In the genomic region with DNA sequence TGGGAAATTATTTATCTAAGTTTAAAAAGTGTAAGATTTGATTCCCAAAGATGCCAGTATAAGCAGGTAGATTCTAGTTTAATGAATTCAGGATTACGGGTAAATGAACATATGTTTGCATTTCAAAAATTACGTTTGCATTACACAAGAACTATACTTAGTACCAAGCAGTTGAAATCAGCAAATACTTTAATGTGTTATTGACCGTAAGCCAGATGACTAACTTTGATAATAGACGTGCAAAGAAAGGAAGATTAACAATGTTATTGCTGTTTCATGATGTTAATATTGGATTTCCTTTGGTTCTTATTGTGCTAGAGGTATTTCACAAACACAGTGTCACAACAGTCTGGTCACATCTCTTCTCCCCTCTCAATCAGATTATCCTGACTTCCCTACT, we compare ENCODE assay signal across 24 cellular contexts.
DNase-seq lines count a peak whose midpoint lies in the region; ATAC-seq, FAIRE-seq and TF ChIP-seq lines count a peak whose summit lies in the region.
"Had no signal": no experiment of that assay in that cellular context is flagged by ENCODE, and none has a peak within 500 bp of the region (broad histone marks: within the 10 kb centered on the region; RNA-seq: fewer than 3 reads in every experiment).

No MANE protein-coding gene starts in this region.

- H3K14ac ChIP-seq in IMR-90 (replicated peaks; ENCODE audit: low read depth, low read length), result no peak overlapping the region

- no TSS peak for BruUV-seq in IMR-90 (replicated peaks; lab: Mats Ljungman, UMichigan)

- no peak overlapping the region; a peak in 1 of 4 replicates for H4K8ac ChIP-seq in IMR-90 (ENCODE audit: low read depth in 2 of 2, low read length in 2 of 2)

- peaks cover 9% of the 10 kb centered on the region for H3K4me1 ChIP-seq in IMR-90 (ENCODE audit: control insufficient read depth, insufficient read depth, low read length)
- H3K4me1 ChIP-seq in SJSA1 (replicated peaks), result peaks cover 24% of the 10 kb centered on the region
- H3K4me1 ChIP-seq: BE2C had no signal

- peak overlapping the region; percentile 61 for H2BK5ac ChIP-seq in IMR-90 (ENCODE audit: low read depth, low read length, poor library complexity, severe bottlenecking)

- H3K27me3 ChIP-seq in IMR-90 (ENCODE audit: control insufficient read depth, insufficient read depth, low read length) (no peaks in the 10 kb centered on the region), SJSA1 (replicated peaks) (no peaks in the 10 kb centered on the region)
- H3K27me3 ChIP-seq: BE2C, BLaER1 had no signal

- H2AK9ac ChIP-seq in IMR-90 (replicated peaks; ENCODE audit: low read depth, low read length, poor library complexity), result no peak overlapping the region

- H3K9ac ChIP-seq in IMR-90 (ENCODE audit: low read depth, low read length), result no peak overlapping the region
- H3K9ac ChIP-seq: BLaER1 had no signal

- no peaks in the 10 kb centered on the region for H3K9me3 ChIP-seq in IMR-90 (ENCODE audit: control insufficient read depth, insufficient read depth, low read length)
- H3K9me3 ChIP-seq in SJSA1 (replicated peaks), result peaks cover 4% of the 10 kb centered on the region; the same call in 1 of the 2 replicates
- H3K9me3 ChIP-seq: BE2C had no signal

- in situ Hi-C loops in IMR-90 (cut with MboI; ENCODE audit: low sequenced_read_pairs), result no loop called here

- no CpG with 5 or more reads among the region's 4 CpGs for WGBS in IMR-90 (ENCODE audit: extremely low coverage in 2 of 2, insufficient read length in 1 of 2), 2 experiments

- H3K36me3 ChIP-seq in IMR-90 (ENCODE audit: control insufficient read depth, insufficient read depth, low read length) (no peaks in the 10 kb centered on the region), SJSA1 (no peaks in the 10 kb centered on the region)
- H3K36me3 ChIP-seq: BE2C, BLaER1 had no signal

- H4K5ac ChIP-seq in IMR-90 (ENCODE audit: low read depth, low read length), result no peak overlapping the region; the same call in 1 of the 2 replicates

- H2AFZ ChIP-seq in IMR-90 (replicated peaks; ENCODE audit: low read length, poor library complexity), result no peak overlapping the region

- peak overlapping the region; percentile 10; the same call in 1 of the 2 replicates for H2BK20ac ChIP-seq in IMR-90 (ENCODE audit: low read depth, low read length)

- no peak overlapping the region for H3K4me2 ChIP-seq in IMR-90 (ENCODE audit: low read depth, low read length)
- H3K4me2 ChIP-seq: BLaER1 had no signal

- H3K27ac ChIP-seq in IMR-90 (ENCODE audit: insufficient read depth, low read length) (no peak overlapping the region), SJSA1 (0 out of 2 replicates have a peak overlapping the region, but pooled peaks have one; percentile 10)
- H3K27ac ChIP-seq: BLaER1 had no signal

- no peak for TF ChIP-seq RAD21 in IMR-90 (IDR thresholded peaks at IDR 0.05; ENCODE audit: low read length)

- intact Hi-C loops in IMR-90 (cut with micrococcal nuclease), result no loop called here

- no peak overlapping the region for H2AK5ac ChIP-seq in IMR-90 (ENCODE audit: low read depth, low read length)

- peaks cover 9% of the 10 kb centered on the region for H3K9me1 ChIP-seq in IMR-90 (ENCODE audit: insufficient read depth, low read length)

- H3K56ac ChIP-seq in IMR-90 (ENCODE audit: extremely low read depth, insufficient read depth, low read length), result no peak overlapping the region

- TF ChIP-seq POLR2A in IMR-90 (IDR thresholded peaks at IDR 0.05; ENCODE audit: low read depth, low read length), result no peak

- TF ChIP-seq CTCF in IMR-90 (conservative IDR thresholded peaks at IDR 0.05; ENCODE audit: low read depth, low read length) (no peak), fibroblast of villous mesenchyme (IDR thresholded peaks at IDR 0.05; ENCODE audit: insufficient read depth, low read depth, low read length) (no peak)

- no peak overlapping the region for H4K91ac ChIP-seq in IMR-90 (ENCODE audit: insufficient read depth, low read depth, low read length)

- no peaks in the 10 kb centered on the region for H3K79me1 ChIP-seq in IMR-90 (ENCODE audit: low read depth in 1 of 2, low read length in 2 of 2)

- no peaks in the 10 kb centered on the region for H4K20me1 ChIP-seq in IMR-90 (ENCODE audit: insufficient read depth, low read length)
- H4K20me1 ChIP-seq: BLaER1 had no signal

- H3K18ac ChIP-seq in IMR-90 (ENCODE audit: low read depth, low read length), result peak overlapping the region; percentile 18; the same call in 1 of the 2 replicates

- H3K23ac ChIP-seq in IMR-90 (ENCODE audit: low read depth, low read length), result no peak overlapping the region

- H3K4me3 ChIP-seq in IMR-90 (ENCODE audit: insufficient read depth, low read depth, low read length) (no peak overlapping the region), SJSA1 (no peak overlapping the region), fibroblast of villous mesenchyme (ENCODE audit: low read depth, low read length) (no peak overlapping the region)
- H3K4me3 ChIP-seq: BLaER1 had no signal

- peak; percentile 71 for FAIRE-seq in islet of Langerhans (lab: Jason Lieb, UNC)
- FAIRE-seq: A204.1, D721Med, GM12891 had no signal

- H2BK120ac ChIP-seq in IMR-90 (ENCODE audit: low read depth, low read length), result peak overlapping the region; percentile 5; the same call in 1 of the 2 replicates

- no peak for ATAC-seq in IMR-90 (ENCODE audit: low read depth)
- ATAC-seq in HG02623 (IDR thresholded peaks at IDR 0.05; ENCODE audit: unreplicated experiment), result no peak

- DNase-seq in IMR-90 (peak; percentile 62), SJSA1 (ENCODE audit: low read depth in 1 of 2, low spot score in 2 of 2) (no peak), fibroblast of villous mesenchyme (ENCODE audit: low read depth) (peak; percentile 21), dedifferentiated amniotic fluid mesenchymal stem cell (ENCODE audit: extremely low spot score) (no peak), DMS153 treated with DMSO at 0.1 percent for 48 hours (lab: John Stamatoyannopoulos, UW; ENCODE audit: unreplicated experiment) (no peak)
- DNase-seq: 8988T; ACHN; BE2C; C1 segment of cervical spinal cord; Calu3; CD4-positive, alpha-beta memory T cell; CD4-positive, CD25-positive, alpha-beta regulatory T cell; CD8-positive, alpha-beta memory T cell; COR-L47; DMS79; DND-41; EL; GDM1 had no signal

- POLR2A ChIA-PET in IMR-90 (lab: Charles Lee; ENCODE audit: unreplicated experiment), result no interaction called here

- CTCF ChIA-PET in IMR-90 (lab: Yijun Ruan, JAX), result interaction anchor here (0.6 kb wide), 1 partner anchor 234 kb away, joined by 3 read pairs; no protein-coding TSS in a partner anchor

- dilution Hi-C loops in IMR-90 (cut with HindIII; ENCODE audit: low sequenced_read_pairs, unreplicated experiment), result no loop called here

- no peak overlapping the region for H2BK15ac ChIP-seq in IMR-90 (ENCODE audit: low read depth, low read length)

- no peak overlapping the region for H3K4ac ChIP-seq in IMR-90 (ENCODE audit: low read depth, low read length)

TF ChIP-seq in IMR-90, 13 proteins besides CTCF, POLR2A, EP300 and RAD21:
- TF ChIP-seq, protein P1, sequence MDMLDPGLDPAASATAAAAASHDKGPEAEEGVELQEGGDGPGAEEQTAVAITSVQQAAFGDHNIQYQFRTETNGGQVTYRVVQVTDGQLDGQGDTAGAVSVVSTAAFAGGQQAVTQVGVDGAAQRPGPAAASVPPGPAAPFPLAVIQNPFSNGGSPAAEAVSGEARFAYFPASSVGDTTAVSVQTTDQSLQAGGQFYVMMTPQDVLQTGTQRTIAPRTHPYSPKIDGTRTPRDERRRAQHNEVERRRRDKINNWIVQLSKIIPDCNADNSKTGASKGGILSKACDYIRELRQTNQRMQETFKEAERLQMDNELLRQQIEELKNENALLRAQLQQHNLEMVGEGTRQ (IDR thresholded peaks at IDR 0.05; ENCODE audit: low read depth, low read length), result no peak
- TF ChIP-seq MAZ (IDR thresholded peaks at IDR 0.05; ENCODE audit: borderline replicate concordance, low read depth, low read length) (no peak), BHLHE40 (IDR thresholded peaks at IDR 0.05; ENCODE audit: low read depth, low read length) (no peak), CEBPB (IDR thresholded peaks at IDR 0.05; ENCODE audit: low read depth, low read length) (peak; percentile 38; the same call in 1 of the 2 replicates), NFE2L2 (IDR thresholded peaks at IDR 0.05; ENCODE audit: low read depth, low read length) (no peak), SMC3 (IDR thresholded peaks at IDR 0.05; ENCODE audit: low read depth, low read length) (no peak)
- TF ChIP-seq, protein P2, sequence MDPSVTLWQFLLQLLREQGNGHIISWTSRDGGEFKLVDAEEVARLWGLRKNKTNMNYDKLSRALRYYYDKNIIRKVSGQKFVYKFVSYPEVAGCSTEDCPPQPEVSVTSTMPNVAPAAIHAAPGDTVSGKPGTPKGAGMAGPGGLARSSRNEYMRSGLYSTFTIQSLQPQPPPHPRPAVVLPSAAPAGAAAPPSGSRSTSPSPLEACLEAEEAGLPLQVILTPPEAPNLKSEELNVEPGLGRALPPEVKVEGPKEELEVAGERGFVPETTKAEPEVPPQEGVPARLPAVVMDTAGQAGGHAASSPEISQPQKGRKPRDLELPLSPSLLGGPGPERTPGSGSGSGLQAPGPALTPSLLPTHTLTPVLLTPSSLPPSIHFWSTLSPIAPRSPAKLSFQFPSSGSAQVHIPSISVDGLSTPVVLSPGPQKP (IDR thresholded peaks at IDR 0.05; ENCODE audit: borderline replicate concordance, low read depth, low read length), result no peak

Comparison
In these comparisons a context has a peak if more than half of its experiments do, and no peak if none do; other contexts are left out.
1. DNase-seq: peak in IMR-90 (single experiment) and fibroblast of villous mesenchyme (single experiment); none in SJSA1 (0 of 2), dedifferentiated amniotic fluid mesenchymal stem cell (single experiment) and DMS153 treated with DMSO at 0.1 percent for 48 hours (single experiment).